Comparison of ENCODE assay signal across 2 cellular contexts in genomic region chr18:54945726-54946125, GRCh38.
A peak's percentile ranks its signal among the peaks of the same experiment; 100 is the strongest.
TF ChIP-seq lines count a peak whose summit lies in the region.

No MANE protein-coding gene starts in this region.

TF ChIP-seq in IMR-90, 13 proteins besides CTCF, POLR2A, EP300 and RAD21:
- TF ChIP-seq SMC3 (IDR thresholded peaks at IDR 0.05; ENCODE audit: low read depth, low read length) (no peak), RCOR1 (IDR thresholded peaks at IDR 0.05; ENCODE audit: insufficient replicate concordance, low read length) (no peak), FOS (IDR thresholded peaks at IDR 0.05; ENCODE audit: low read depth, low read length) (no peak), CHD1 (IDR thresholded peaks at IDR 0.05; ENCODE audit: low read depth, low read length) (no peak), MAZ (IDR thresholded peaks at IDR 0.05; ENCODE audit: borderline replicate concordance, low read depth, low read length) (no peak), NFE2L2 (IDR thresholded peaks at IDR 0.05; ENCODE audit: low read depth, low read length) (no peak), ELK1 (IDR thresholded peaks at IDR 0.05; ENCODE audit: borderline replicate concordance, low read depth, low read length) (no peak), RFX5 (IDR thresholded peaks at IDR 0.05; ENCODE audit: low read depth, low read length) (no peak), MAFK (IDR thresholded peaks at IDR 0.05; ENCODE audit: low read depth, low read length) (no peak), BHLHE40 (IDR thresholded peaks at IDR 0.05; ENCODE audit: low read depth, low read length) (no peak), CEBPB (IDR thresholded peaks at IDR 0.05; ENCODE audit: low read depth, low read length) (no peak), MXI1 (IDR thresholded peaks at IDR 0.05; ENCODE audit: borderline replicate concordance, low read depth, low read length) (no peak)
- TF ChIP-seq, protein P1, sequence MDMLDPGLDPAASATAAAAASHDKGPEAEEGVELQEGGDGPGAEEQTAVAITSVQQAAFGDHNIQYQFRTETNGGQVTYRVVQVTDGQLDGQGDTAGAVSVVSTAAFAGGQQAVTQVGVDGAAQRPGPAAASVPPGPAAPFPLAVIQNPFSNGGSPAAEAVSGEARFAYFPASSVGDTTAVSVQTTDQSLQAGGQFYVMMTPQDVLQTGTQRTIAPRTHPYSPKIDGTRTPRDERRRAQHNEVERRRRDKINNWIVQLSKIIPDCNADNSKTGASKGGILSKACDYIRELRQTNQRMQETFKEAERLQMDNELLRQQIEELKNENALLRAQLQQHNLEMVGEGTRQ (IDR thresholded peaks at IDR 0.05; ENCODE audit: low read depth, low read length): no peak

TF ChIP-seq in K562, 482 proteins besides CTCF, POLR2A, EP300 and RAD21:
- no peak for TF ChIP-seq ZFP30 (CRISPR knock-in tag; IDR thresholded peaks at IDR 0.05; ENCODE audit: borderline replicate concordance)
- TF ChIP-seq TAF9B (IDR thresholded peaks at IDR 0.05; ENCODE audit: partially characterized antibody): peak; percentile 20
